1 cellular context compared by ENCODE assay signal in the genomic region with DNA sequence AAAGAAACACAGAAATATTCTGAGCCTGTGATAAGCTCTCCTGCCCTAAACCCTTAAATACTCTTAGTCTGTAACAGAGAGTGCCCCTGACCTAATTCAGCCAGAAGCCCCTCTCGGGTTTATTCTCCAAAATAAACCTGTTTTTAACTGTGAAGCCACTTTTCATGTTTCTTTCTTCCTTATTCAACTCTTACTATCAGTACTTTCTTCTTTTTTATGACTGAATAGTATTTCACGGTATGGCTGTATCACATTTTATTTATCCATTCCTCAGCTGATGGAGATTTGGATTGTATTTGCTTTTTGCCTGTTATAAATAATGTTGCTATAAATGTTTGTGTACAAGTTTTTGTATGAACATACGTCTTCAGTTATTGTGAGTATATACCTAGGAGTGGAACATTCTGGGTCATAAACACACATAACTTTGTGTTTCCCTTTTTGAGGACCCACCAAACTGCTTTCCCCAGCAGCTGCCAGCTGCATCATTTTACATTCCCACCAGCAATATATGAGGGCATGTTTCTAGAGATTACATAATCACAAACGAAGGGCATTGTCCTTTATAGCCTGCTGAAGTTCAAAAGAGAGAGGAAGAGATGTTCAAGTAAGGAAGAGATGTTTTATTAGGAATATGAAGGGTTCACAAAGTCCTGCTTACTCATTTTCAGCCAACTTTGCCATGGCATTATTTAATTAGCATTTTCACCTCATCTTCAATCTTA.
A peak's percentile ranks its signal among the peaks of the same experiment; 100 is the strongest.
TF ChIP-seq lines count a peak whose summit lies in the region.

No MANE protein-coding gene starts in this region.

TF ChIP-seq in H1, 55 proteins besides CTCF, POLR2A, EP300 and RAD21:
- TF ChIP-seq CHD2 (IDR thresholded peaks at IDR 0.05; ENCODE audit: low read length): no peak
- TF ChIP-seq HDAC2 (IDR thresholded peaks at IDR 0.05; ENCODE audit: borderline replicate concordance in 1 of 2, low read depth in 2 of 2, low read length in 2 of 2): no peak
- 0 out of 2 replicates have a peak, but pooled peaks have one; percentile 23 for TF ChIP-seq KDM1A (IDR thresholded peaks at IDR 0.05; ENCODE audit: borderline replicate concordance, low read length)
- no peak for TF ChIP-seq SUZ12 (IDR thresholded peaks at IDR 0.05; ENCODE audit: low read length)
